In the genomic region with DNA sequence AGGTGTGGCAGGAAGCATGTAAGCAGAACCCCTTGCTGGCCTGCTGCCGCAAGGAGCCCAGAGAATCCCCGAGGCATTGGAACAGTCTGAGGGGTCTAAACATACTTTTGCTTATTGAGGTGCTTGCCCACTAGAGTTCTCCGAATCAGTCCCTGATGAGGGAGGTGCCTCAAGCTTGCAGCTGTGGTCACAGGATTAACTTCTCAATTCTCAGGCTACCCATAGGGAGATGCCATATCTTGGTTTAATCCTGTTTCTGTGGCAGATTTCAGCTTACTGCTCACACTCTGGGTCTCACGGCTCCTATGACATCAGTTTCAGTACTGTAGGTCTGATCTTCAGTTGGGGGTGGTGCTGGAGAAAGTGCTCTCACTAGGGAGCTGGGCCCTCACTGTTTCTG, we compare ENCODE assay signal across 11 cellular contexts. TPM values are rescaled to one million over a fixed set of nuclear protein-coding genes. Genes with fewer than 3 reads are reported as not detected.
DNase-seq lines count a peak whose midpoint lies in the region; ATAC-seq and TF ChIP-seq lines count a peak whose summit lies in the region.
"Had no signal": no experiment of that assay in that cellular context is flagged by ENCODE, and none has a peak within 500 bp of the region (broad histone marks: within the 10 kb centered on the region; RNA-seq: fewer than 3 reads in every experiment).

No MANE protein-coding gene starts in this region.

- intact Hi-C loops in activated T-helper 2 cell treated with anti-CD3 and anti-CD28 coated beads, Interferon-gamma antibody, Interleukin-2, Interleukin-4, amounts not matched to agents 10 μg/mL and 5 μg/mL and 100 μg/mL, durations not matched to agents 14 hours and 24 hours and 36 hours (cut with micrococcal nuclease) = loop anchor here (1.0 to 5.0 kb wide), 4 partner anchors 121 to 390 kb away; no protein-coding TSS in a partner anchor

- H3K4me1 Mint-ChIP-seq in activated T-helper 2 cell treated with anti-CD3 and anti-CD28 coated beads, Interferon-gamma antibody, Interleukin-2, Interleukin-4, amounts not matched to agents 10 μg/mL and 5 μg/mL and 100 μg/mL, durations not matched to agents 14 hours and 24 hours and 36 hours (ENCODE audit: low read depth) = peaks cover 59% of the 10 kb centered on the region
- H3K4me1 Mint-ChIP-seq in chondrocyte (ENCODE audit: low read depth) = no peaks in the 10 kb centered on the region

- ATAC-seq in GM19463 (IDR thresholded peaks at IDR 0.05; ENCODE audit: unreplicated experiment) = peak; percentile 35
- peak; percentile 40 for ATAC-seq in HG03159 (IDR thresholded peaks at IDR 0.05; ENCODE audit: unreplicated experiment)
- ATAC-seq in GM21447 (IDR thresholded peaks at IDR 0.05; ENCODE audit: unreplicated experiment) = no peak
- no peak for ATAC-seq in SK-N-SH treated with all-trans-retinoic acid at 6 μM for 48 hours
- ATAC-seq: activated T-helper 17 cell treated with anti-CD3 and anti-CD28 coated beads, Interleukin-2, amount 50 U/mL, for 72 hours had no signal

- H3K4me3 Mint-ChIP-seq in activated T-helper 2 cell treated with anti-CD3 and anti-CD28 coated beads, Interferon-gamma antibody, Interleukin-2, Interleukin-4, amounts not matched to agents 10 μg/mL and 5 μg/mL and 100 μg/mL, durations not matched to agents 14 hours and 24 hours and 36 hours (ENCODE audit: low read depth) = peak overlapping the region; percentile 23
- H3K4me3 Mint-ChIP-seq in chondrocyte (ENCODE audit: unreplicated experiment) = no peak overlapping the region
- H3K4me3 Mint-ChIP-seq: activated T-helper 17 cell treated with anti-CD3 and anti-CD28 coated beads, Interleukin-2, amount 50 U/mL, for 72 hours had no signal

- no peaks in the 10 kb centered on the region for H3K9me3 Mint-ChIP-seq in activated T-helper 2 cell treated with anti-CD3 and anti-CD28 coated beads, Interferon-gamma antibody, Interleukin-2, Interleukin-4, amounts not matched to agents 10 μg/mL and 5 μg/mL and 100 μg/mL, durations not matched to agents 14 hours and 24 hours and 36 hours
- no peaks in the 10 kb centered on the region for H3K9me3 Mint-ChIP-seq in chondrocyte (ENCODE audit: low read depth)
- H3K9me3 Mint-ChIP-seq: activated T-helper 17 cell treated with anti-CD3 and anti-CD28 coated beads, Interleukin-2, amount 50 U/mL, for 72 hours had no signal

- H3K27ac Mint-ChIP-seq in activated T-helper 2 cell treated with anti-CD3 and anti-CD28 coated beads, Interferon-gamma antibody, Interleukin-2, Interleukin-4, amounts not matched to agents 10 μg/mL and 5 μg/mL and 100 μg/mL, durations not matched to agents 14 hours and 24 hours and 36 hours = peak overlapping the region; percentile 69
- no peak overlapping the region for H3K27ac Mint-ChIP-seq in chondrocyte (ENCODE audit: unreplicated experiment)
- H3K27ac Mint-ChIP-seq: activated T-helper 17 cell treated with anti-CD3 and anti-CD28 coated beads, Interleukin-2, amount 50 U/mL, for 72 hours had no signal

- no peak overlapping the region for H3K4me3 ChIP-seq in GM12865 (ENCODE audit: low read depth, low read length)
- H3K4me3 ChIP-seq: left ventricle myocardium inferior had no signal

- peak; percentile 48 for DNase-seq in GM12865 (ENCODE audit: low read depth)
- DNase-seq in activated T-helper 2 cell treated with anti-CD3 and anti-CD28 coated beads, Interferon-gamma antibody, Interleukin-2, Interleukin-4, amounts not matched to agents 10 μg/mL and 5 μg/mL and 100 μg/mL, durations not matched to agents 14 hours and 24 hours and 36 hours (ENCODE audit: low spot score) = peak; percentile 36
- DNase-seq in middle frontal gyrus (ENCODE audit: extremely low spot score, low spot score) = no peak
- DNase-seq in chondrocyte (ENCODE audit: low spot score) = no peak
- DNase-seq: caudate nucleus, left ventricle myocardium inferior had no signal

- peaks cover 8% of the 10 kb centered on the region for H3K27me3 Mint-ChIP-seq in activated T-helper 2 cell treated with anti-CD3 and anti-CD28 coated beads, Interferon-gamma antibody, Interleukin-2, Interleukin-4, amounts not matched to agents 10 μg/mL and 5 μg/mL and 100 μg/mL, durations not matched to agents 14 hours and 24 hours and 36 hours (ENCODE audit: low read depth)
- peaks cover 6% of the 10 kb centered on the region for H3K27me3 Mint-ChIP-seq in chondrocyte (ENCODE audit: low read depth)
- H3K27me3 Mint-ChIP-seq: activated T-helper 17 cell treated with anti-CD3 and anti-CD28 coated beads, Interleukin-2, amount 50 U/mL, for 72 hours had no signal

- no peak for TF ChIP-seq CTCF in GM12865 (IDR thresholded peaks at IDR 0.05; ENCODE audit: insufficient read depth, low read depth, low read length, missing control alignments)
- TF ChIP-seq CTCF in chondrocyte (IDR thresholded peaks at IDR 0.05) = no peak

- no peaks in the 10 kb centered on the region for H3K36me3 Mint-ChIP-seq in activated T-helper 2 cell treated with anti-CD3 and anti-CD28 coated beads, Interferon-gamma antibody, Interleukin-2, Interleukin-4, amounts not matched to agents 10 μg/mL and 5 μg/mL and 100 μg/mL, durations not matched to agents 14 hours and 24 hours and 36 hours (ENCODE audit: low read depth)
- no peaks in the 10 kb centered on the region for H3K36me3 Mint-ChIP-seq in chondrocyte (ENCODE audit: low read depth)

TF ChIP-seq in SK-N-SH treated with all-trans-retinoic acid at 6 μM for 48 hours, 23 proteins besides CTCF, POLR2A, EP300 and RAD21 (continues in another document):
- no peak for TF ChIP-seq RARB (CRISPR knock-in tag; IDR thresholded peaks at IDR 0.05)
- no peak for TF ChIP-seq CSRNP3 (CRISPR knock-in tag; IDR thresholded peaks at IDR 0.05)
- TF ChIP-seq, protein P1, sequence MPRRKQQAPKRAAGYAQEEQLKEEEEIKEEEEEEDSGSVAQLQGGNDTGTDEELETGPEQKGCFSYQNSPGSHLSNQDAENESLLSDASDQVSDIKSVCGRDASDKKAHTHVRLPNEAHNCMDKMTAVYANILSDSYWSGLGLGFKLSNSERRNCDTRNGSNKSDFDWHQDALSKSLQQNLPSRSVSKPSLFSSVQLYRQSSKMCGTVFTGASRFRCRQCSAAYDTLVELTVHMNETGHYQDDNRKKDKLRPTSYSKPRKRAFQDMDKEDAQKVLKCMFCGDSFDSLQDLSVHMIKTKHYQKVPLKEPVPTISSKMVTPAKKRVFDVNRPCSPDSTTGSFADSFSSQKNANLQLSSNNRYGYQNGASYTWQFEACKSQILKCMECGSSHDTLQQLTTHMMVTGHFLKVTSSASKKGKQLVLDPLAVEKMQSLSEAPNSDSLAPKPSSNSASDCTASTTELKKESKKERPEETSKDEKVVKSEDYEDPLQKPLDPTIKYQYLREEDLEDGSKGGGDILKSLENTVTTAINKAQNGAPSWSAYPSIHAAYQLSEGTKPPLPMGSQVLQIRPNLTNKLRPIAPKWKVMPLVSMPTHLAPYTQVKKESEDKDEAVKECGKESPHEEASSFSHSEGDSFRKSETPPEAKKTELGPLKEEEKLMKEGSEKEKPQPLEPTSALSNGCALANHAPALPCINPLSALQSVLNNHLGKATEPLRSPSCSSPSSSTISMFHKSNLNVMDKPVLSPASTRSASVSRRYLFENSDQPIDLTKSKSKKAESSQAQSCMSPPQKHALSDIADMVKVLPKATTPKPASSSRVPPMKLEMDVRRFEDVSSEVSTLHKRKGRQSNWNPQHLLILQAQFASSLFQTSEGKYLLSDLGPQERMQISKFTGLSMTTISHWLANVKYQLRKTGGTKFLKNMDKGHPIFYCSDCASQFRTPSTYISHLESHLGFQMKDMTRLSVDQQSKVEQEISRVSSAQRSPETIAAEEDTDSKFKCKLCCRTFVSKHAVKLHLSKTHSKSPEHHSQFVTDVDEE (CRISPR knock-in tag; IDR thresholded peaks at IDR 0.05) = no peak
- TF ChIP-seq, protein P2, sequence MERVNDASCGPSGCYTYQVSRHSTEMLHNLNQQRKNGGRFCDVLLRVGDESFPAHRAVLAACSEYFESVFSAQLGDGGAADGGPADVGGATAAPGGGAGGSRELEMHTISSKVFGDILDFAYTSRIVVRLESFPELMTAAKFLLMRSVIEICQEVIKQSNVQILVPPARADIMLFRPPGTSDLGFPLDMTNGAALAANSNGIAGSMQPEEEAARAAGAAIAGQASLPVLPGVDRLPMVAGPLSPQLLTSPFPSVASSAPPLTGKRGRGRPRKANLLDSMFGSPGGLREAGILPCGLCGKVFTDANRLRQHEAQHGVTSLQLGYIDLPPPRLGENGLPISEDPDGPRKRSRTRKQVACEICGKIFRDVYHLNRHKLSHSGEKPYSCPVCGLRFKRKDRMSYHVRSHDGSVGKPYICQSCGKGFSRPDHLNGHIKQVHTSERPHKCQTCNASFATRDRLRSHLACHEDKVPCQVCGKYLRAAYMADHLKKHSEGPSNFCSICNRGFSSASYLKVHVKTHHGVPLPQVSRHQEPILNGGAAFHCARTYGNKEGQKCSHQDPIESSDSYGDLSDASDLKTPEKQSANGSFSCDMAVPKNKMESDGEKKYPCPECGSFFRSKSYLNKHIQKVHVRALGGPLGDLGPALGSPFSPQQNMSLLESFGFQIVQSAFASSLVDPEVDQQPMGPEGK (CRISPR knock-in tag; IDR thresholded peaks at IDR 0.05; ENCODE audit: borderline replicate concordance) = no peak
- TF ChIP-seq ARNTL (CRISPR knock-in tag; IDR thresholded peaks at IDR 0.05; ENCODE audit: borderline replicate concordance, low read depth) = no peak
- TF ChIP-seq GLIS3 (CRISPR knock-in tag; IDR thresholded peaks at IDR 0.05) = no peak
- no peak for TF ChIP-seq PPARA (CRISPR knock-in tag; IDR thresholded peaks at IDR 0.05; ENCODE audit: borderline replicate concordance)

RNA-seq across cellular contexts. Expression of gene CCNG2, which starts 39.9 kb away (rescaled TPM):
- total RNA-seq in activated T-helper 2 cell treated with anti-CD3 and anti-CD28 coated beads, Interferon-gamma antibody, Interleukin-2, Interleukin-4, amounts not matched to agents 10 μg/mL and 5 μg/mL and 100 μg/mL, durations not matched to agents 14 hours and 24 hours and 36 hours = 34.3 and 35.2 TPM in 2 replicates
- total RNA-seq in chondrocyte = 42.4 to 52.5 TPM (median 48.1 TPM) in 3 replicates

Comparison
In these comparisons a context has a peak if more than half of its experiments do, and no peak if none do; other contexts are left out.
1. DNase-seq: peak in GM12865 (single experiment) and activated T-helper 2 cell treated with anti-CD3 and anti-CD28 coated beads, Interferon-gamma antibody, Interleukin-2, Interleukin-4, amounts not matched to agents 10 μg/mL and 5 μg/mL and 100 μg/mL, durations not matched to agents 14 hours and 24 hours and 36 hours (single experiment); none in middle frontal gyrus (single experiment) and chondrocyte (single experiment).
2. ATAC-seq: peak in GM19463 (single experiment) and HG03159 (single experiment); none in GM21447 (single experiment) and SK-N-SH treated with all-trans-retinoic acid at 6 μM for 48 hours (single experiment).